ENCODE assay signal across 8 cellular contexts in the genomic region with DNA sequence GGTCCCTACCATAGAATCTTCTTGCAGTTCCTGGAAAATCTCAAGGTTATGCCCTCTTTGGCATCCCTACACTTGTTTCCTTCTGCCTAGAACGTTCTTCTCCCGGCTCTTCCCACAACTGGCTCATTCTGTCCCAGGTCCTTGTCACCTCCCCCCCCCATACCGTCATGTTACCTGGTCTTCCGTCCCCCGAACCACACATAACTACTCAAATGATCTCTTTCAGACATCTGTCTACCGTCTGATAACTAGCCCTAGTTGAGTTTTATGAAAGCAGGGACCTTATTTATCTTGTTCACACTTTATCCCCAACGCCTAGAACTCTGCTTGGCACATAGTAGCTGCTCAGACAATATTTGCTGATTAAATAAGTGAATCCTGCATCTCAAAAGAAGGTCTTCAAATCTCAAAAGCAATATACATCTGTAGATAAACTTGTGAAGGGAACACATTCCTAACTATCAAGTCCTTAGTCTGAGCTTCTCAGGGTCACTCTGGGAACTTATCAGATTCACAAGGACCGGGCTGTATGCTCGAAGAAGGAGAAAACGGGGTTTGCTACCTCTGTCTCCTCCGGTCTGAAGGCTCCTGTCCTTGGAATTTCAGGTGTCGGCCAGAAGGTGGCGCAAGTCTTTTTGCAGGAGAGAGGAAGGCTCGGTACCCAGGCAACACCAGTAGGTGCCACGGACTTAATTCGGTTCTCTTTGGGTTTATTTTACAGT. TPM values are rescaled to one million over a fixed set of nuclear protein-coding genes. Genes with fewer than 3 reads are reported as not detected.
DNase-seq lines count a peak whose midpoint lies in the region; ATAC-seq, FAIRE-seq and TF ChIP-seq lines count a peak whose summit lies in the region.

No MANE protein-coding gene starts in this region.

- peaks cover 44% of the 10 kb centered on the region for H3K27me3 ChIP-seq in MG63
- no peaks in the 10 kb centered on the region for H3K27me3 ChIP-seq in adrenal gland
- no peaks in the 10 kb centered on the region for H3K27me3 ChIP-seq in right cardiac atrium (ENCODE audit: control insufficient read depth, insufficient read depth)

- H3K4me3 ChIP-seq in MG63 (no peak overlapping the region), adrenal gland (no peak overlapping the region), right cardiac atrium (ENCODE audit: low read length) (no peak overlapping the region), skeletal muscle cell (ENCODE audit: low read depth, low read length) (no peak overlapping the region)

- H3K27ac ChIP-seq in adrenal gland, result peak overlapping the region in 3 of 5 donors; percentile 13 to 74 (median 66)
- H3K27ac ChIP-seq in right cardiac atrium (ENCODE audit: low read length), result no peak overlapping the region

- peak; percentile 79 to 88 (median 84) for TF ChIP-seq CTCF in adrenal gland (IDR thresholded peaks at IDR 0.05)

- peak; percentile 69 to 81 for ATAC-seq in right cardiac atrium
- ATAC-seq in HG02970 (IDR thresholded peaks at IDR 0.05; ENCODE audit: low FRiP score, unreplicated experiment), result no peak

- H3K36me3 ChIP-seq in MG63, result no peaks in the 10 kb centered on the region
- H3K36me3 ChIP-seq in adrenal gland (replicated peaks in 1 of 2), result no peaks in the 10 kb centered on the region

- FAIRE-seq in H54 (lab: Jason Lieb, UNC), result no peak

- peak; percentile 23 for DNase-seq in GDM1 (lab: John Stamatoyannopoulos, UW)
- peak; percentile 76 for DNase-seq in H54 (ENCODE audit: insufficient read length, low spot score)
- DNase-seq in MG63, result peak; percentile 70
- peak; percentile 77 for DNase-seq in SW480 (ENCODE audit: low spot score)
- peak; percentile 70 to 86 (median 76) for DNase-seq in adrenal gland
- DNase-seq in right cardiac atrium, result peak; percentile 75 to 88 (median 85)
- peak; percentile 29 for DNase-seq in skeletal muscle cell (ENCODE audit: low read depth)

- H3K9me3 ChIP-seq in MG63, result no peaks in the 10 kb centered on the region
- no peaks in the 10 kb centered on the region for H3K9me3 ChIP-seq in adrenal gland (replicated peaks in 1 of 3)
- no peaks in the 10 kb centered on the region for H3K9me3 ChIP-seq in right cardiac atrium (ENCODE audit: control insufficient read depth, low read length)

- peaks cover 8 to 31% of the 10 kb centered on the region in 2 donors for H3K4me1 ChIP-seq in adrenal gland (replicated peaks in 1 of 2)
- H3K4me1 ChIP-seq in right cardiac atrium (ENCODE audit: control insufficient read depth, insufficient read depth, low read length), result no peaks in the 10 kb centered on the region

- intact Hi-C loops in adrenal gland (cut with DNase I), result loop anchor here in 1 of 2 donors (2.0 kb wide), 1 partner anchor 153 kb away; no protein-coding TSS in a partner anchor
- intact Hi-C loops in right cardiac atrium (cut with DNase I), result loop anchor here in 2 of 4 donors (5.0 kb wide), 2 partner anchors 75 to 155 kb away; no protein-coding TSS in a partner anchor

- no peak for TF ChIP-seq POLR2A in H54 (IDR thresholded peaks at IDR 0.05; ENCODE audit: low read depth, low read length)
- no peak for TF ChIP-seq POLR2A in adrenal gland (IDR thresholded peaks at IDR 0.05)

- WGBS in adrenal gland, 4 donors, result 22 to 27% (median 24%) methylated on average over 16 of the region's 16 CpGs
- 30% methylated on average over 16 of the region's 16 CpGs for WGBS in right cardiac atrium

RNA-seq across cellular contexts. Expression of a gene that starts 30.0 kb away (rescaled TPM):
- total RNA-seq in MG63 (2014; rRNA removed; shearing (Covaris generic); ENCODE audit: low replicate concordance), result not detected in 2 replicates
- total RNA-seq in adrenal gland (10 to 100 TPM in 7 of 8 donors, 1 to 10 TPM in 1; 5.2 to 53.7 (median 23.0) TPM), right cardiac atrium (10 to 100 TPM in 3 of 4 donors, 1 to 10 TPM in 1; 7.2 to 10.9 (median 10.4) TPM)
- polyA plus RNA-seq in adrenal gland (10 to 100 TPM in 2 of 3 donors, 1 to 10 TPM in 1; 9.3 to 17.1 (median 13.9) TPM), right cardiac atrium (3.0 TPM)

RNA-seq across cellular contexts. Expression of a gene that starts 34.8 kb away (rescaled TPM):
- not detected in 2 replicates for total RNA-seq in MG63 (2014; rRNA removed; shearing (Covaris generic); ENCODE audit: low replicate concordance)
- total RNA-seq in adrenal gland, result under 1 TPM in 1 of 8 donors, not detected in 7; 0.39 TPM
- under 1 TPM in 1 of 3 donors, not detected in 2; 0.80 TPM for polyA plus RNA-seq in adrenal gland
- total RNA-seq in right cardiac atrium, result under 1 TPM in 3 of 4 donors, not detected in 1; 0.47 to 0.75 (median 0.49) TPM
- 0.68 TPM for polyA plus RNA-seq in right cardiac atrium

Comparison
In these comparisons a context has a peak if more than half of its experiments do, and no peak if none do; other contexts are left out.
1. DNase-seq: peak in every context shown above with its lines; median percentile 85 in right cardiac atrium; 77 in SW480; 76 in H54; 76 in adrenal gland; 70 in MG63; 29 in skeletal muscle cell; 23 in GDM1.